Comparison of ENCODE assay signal across 1 cellular context in the genomic region with DNA sequence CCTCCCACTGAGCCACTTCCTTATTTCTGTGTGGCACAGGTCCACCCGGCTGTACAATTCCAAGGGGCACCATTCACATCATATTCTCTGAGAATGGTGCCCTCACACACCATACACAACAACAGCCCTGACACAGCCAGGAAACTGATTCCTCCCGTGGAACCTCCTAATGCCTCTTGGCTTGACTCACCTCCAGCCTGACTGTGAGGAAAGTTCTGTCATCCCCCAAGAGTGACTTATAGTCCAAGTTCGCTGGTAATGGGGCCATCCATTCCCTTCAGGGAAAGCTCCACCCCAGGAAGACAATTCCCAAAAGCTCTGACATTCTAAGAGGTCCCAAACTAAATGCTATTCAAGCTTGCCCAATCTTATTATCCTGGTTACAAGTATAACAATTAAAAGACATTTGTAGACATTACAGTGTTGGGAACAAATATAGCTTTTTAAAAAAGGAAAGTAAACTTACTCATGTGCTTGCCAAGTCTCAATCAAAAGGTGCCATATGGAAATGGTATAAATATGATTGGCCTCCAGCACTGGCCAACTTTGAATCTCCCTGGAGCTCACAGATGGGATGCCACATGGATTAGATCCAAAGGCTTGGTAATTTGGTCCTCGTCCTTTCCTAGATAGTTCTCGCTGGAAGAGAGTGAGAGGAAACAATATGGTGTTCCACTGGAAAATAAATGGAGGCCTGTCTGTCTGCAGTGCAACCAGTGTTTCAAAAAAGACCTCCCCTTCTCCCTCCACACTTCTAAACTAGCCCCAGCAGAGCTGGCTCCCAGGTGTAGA.
TF ChIP-seq lines count a peak whose summit lies in the region.

No MANE protein-coding gene starts in this region.

TF ChIP-seq in IMR-90, 13 proteins besides CTCF, POLR2A, EP300 and RAD21 (continued from another document):
- TF ChIP-seq, protein P1, sequence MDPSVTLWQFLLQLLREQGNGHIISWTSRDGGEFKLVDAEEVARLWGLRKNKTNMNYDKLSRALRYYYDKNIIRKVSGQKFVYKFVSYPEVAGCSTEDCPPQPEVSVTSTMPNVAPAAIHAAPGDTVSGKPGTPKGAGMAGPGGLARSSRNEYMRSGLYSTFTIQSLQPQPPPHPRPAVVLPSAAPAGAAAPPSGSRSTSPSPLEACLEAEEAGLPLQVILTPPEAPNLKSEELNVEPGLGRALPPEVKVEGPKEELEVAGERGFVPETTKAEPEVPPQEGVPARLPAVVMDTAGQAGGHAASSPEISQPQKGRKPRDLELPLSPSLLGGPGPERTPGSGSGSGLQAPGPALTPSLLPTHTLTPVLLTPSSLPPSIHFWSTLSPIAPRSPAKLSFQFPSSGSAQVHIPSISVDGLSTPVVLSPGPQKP (IDR thresholded peaks at IDR 0.05; ENCODE audit: borderline replicate concordance, low read depth, low read length): no peak
- TF ChIP-seq MAZ (IDR thresholded peaks at IDR 0.05; ENCODE audit: borderline replicate concordance, low read depth, low read length) (no peak), CHD1 (IDR thresholded peaks at IDR 0.05; ENCODE audit: low read depth, low read length) (no peak), RFX5 (IDR thresholded peaks at IDR 0.05; ENCODE audit: low read depth, low read length) (no peak), FOS (IDR thresholded peaks at IDR 0.05; ENCODE audit: low read depth, low read length) (no peak), RCOR1 (IDR thresholded peaks at IDR 0.05; ENCODE audit: insufficient replicate concordance, low read length) (no peak), NFE2L2 (IDR thresholded peaks at IDR 0.05; ENCODE audit: low read depth, low read length) (no peak), BHLHE40 (IDR thresholded peaks at IDR 0.05; ENCODE audit: low read depth, low read length) (no peak), CEBPB (IDR thresholded peaks at IDR 0.05; ENCODE audit: low read depth, low read length) (no peak), SMC3 (IDR thresholded peaks at IDR 0.05; ENCODE audit: low read depth, low read length) (no peak)
- TF ChIP-seq, protein P2, sequence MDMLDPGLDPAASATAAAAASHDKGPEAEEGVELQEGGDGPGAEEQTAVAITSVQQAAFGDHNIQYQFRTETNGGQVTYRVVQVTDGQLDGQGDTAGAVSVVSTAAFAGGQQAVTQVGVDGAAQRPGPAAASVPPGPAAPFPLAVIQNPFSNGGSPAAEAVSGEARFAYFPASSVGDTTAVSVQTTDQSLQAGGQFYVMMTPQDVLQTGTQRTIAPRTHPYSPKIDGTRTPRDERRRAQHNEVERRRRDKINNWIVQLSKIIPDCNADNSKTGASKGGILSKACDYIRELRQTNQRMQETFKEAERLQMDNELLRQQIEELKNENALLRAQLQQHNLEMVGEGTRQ (IDR thresholded peaks at IDR 0.05; ENCODE audit: low read depth, low read length): no peak
